2 cellular contexts compared by ENCODE assay signal in genomic region chr11:59614277-59615131, GRCh38.
TF ChIP-seq lines count a peak whose summit lies in the region.

No MANE protein-coding gene starts in this region.

TF ChIP-seq in HEK293T, 16 proteins besides CTCF, POLR2A, EP300 and RAD21 (continued from another document):
- TF ChIP-seq PKNOX1 (IDR thresholded peaks at IDR 0.05) (no peak), SP1 (IDR thresholded peaks at IDR 0.05) (no peak), ARNT (IDR thresholded peaks at IDR 0.05) (no peak), ZNF384 (IDR thresholded peaks at IDR 0.05) (no peak), FOXK2 (IDR thresholded peaks at IDR 0.05) (no peak), LEF1 (IDR thresholded peaks at IDR 0.05; ENCODE audit: borderline replicate concordance) (no peak), ELF4 (IDR thresholded peaks at IDR 0.05) (no peak), BHLHE40 (IDR thresholded peaks at IDR 0.05; ENCODE audit: borderline replicate concordance) (no peak), L3MBTL2 (conservative IDR thresholded peaks at IDR 0.05) (no peak), FOXA1 (IDR thresholded peaks at IDR 0.05) (no peak), FOXM1 (IDR thresholded peaks at IDR 0.05; ENCODE audit: borderline replicate concordance) (no peak)

TF ChIP-seq in K562, 482 proteins besides CTCF, POLR2A, EP300 and RAD21:
- TF ChIP-seq, protein P1, sequence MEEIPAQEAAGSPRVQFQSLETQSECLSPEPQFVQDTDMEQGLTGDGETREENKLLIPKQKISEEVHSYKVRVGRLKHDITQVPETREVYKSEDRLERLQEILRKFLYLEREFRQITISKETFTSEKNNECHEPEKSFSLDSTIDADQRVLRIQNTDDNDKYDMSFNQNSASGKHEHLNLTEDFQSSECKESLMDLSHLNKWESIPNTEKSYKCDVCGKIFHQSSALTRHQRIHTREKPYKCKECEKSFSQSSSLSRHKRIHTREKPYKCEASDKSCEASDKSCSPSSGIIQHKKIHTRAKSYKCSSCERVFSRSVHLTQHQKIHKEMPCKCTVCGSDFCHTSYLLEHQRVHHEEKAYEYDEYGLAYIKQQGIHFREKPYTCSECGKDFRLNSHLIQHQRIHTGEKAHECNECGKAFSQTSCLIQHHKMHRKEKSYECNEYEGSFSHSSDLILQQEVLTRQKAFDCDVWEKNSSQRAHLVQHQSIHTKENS (CRISPR knock-in tag; IDR thresholded peaks at IDR 0.05): no peak
- TF ChIP-seq MYC (IDR thresholded peaks at IDR 0.05; ENCODE audit: low read depth, low read length) (0 out of 2 replicates have a peak, but pooled peaks have one; percentile 30), MYC (CRISPR knock-in tag; IDR thresholded peaks at IDR 0.05; ENCODE audit: borderline replicate concordance, low read depth) (no peak), ELF4 (CRISPR knock-in tag; IDR thresholded peaks at IDR 0.05) (0 out of 2 replicates have a peak, but pooled peaks have one; percentile 55), FOSL1 (tag; conservative IDR thresholded peaks at IDR 0.05) (peak; percentile 37), MNT (conservative IDR thresholded peaks at IDR 0.05) (peak in 1 of 2 experiments; percentile 70; a peak in 3 of 4 replicates), HINFP (tag; conservative IDR thresholded peaks at IDR 0.05; ENCODE audit: low read depth) (no peak), SAP30 (IDR thresholded peaks at IDR 0.05; ENCODE audit: borderline replicate concordance, insufficient read depth, low read depth, low read length, poor library complexity, severe bottlenecking) (peak; percentile 78), EWSR1 (IDR thresholded peaks at IDR 0.05; ENCODE audit: borderline replicate concordance, low read depth, partially characterized antibody) (no peak), ZEB2 (IDR thresholded peaks at IDR 0.05) (no peak), HDAC1 (IDR thresholded peaks at IDR 0.05) (peak in 1 of 2 experiments; percentile 49; a peak in 1 of 4 replicates), ZFPM2 (CRISPR knock-in tag; IDR thresholded peaks at IDR 0.05) (no peak), POLR2AphosphoS5 (IDR thresholded peaks at IDR 0.05; ENCODE audit: control insufficient read depth, insufficient read depth, low read depth, low read length) (0 out of 2 replicates have a peak, but pooled peaks have one; percentile 9), BRD9 (IDR thresholded peaks at IDR 0.05; ENCODE audit: low read depth, partially characterized antibody) (no peak), GATA2 (CRISPR knock-in tag; IDR thresholded peaks at IDR 0.05) (0 out of 2 replicates have a peak, but pooled peaks have one; percentile 15), ATF3 (IDR thresholded peaks at IDR 0.05) (peak; percentile 47), ATF3 (CRISPR knock-in tag; conservative IDR thresholded peaks at IDR 0.05) (0 out of 2 replicates have a peak, but pooled peaks have one; percentile 16), THRB (CRISPR knock-in tag; conservative IDR thresholded peaks at IDR 0.05) (0 out of 2 replicates have a peak, but pooled peaks have one; percentile 31), SPI1 (IDR thresholded peaks at IDR 0.05; ENCODE audit: borderline replicate concordance, low read depth, low read length) (no peak), STAG1 (CRISPR knock-in tag; IDR thresholded peaks at IDR 0.05; ENCODE audit: borderline replicate concordance) (no peak), EP400 (IDR thresholded peaks at IDR 0.05) (peak; percentile 30; the same call in 1 of the 2 replicates), FOXK1 (CRISPR knock-in tag; IDR thresholded peaks at IDR 0.05; ENCODE audit: borderline replicate concordance) (no peak), ZNF785 (CRISPR knock-in tag; IDR thresholded peaks at IDR 0.05) (no peak), KLF1 (tag; IDR thresholded peaks at IDR 0.05) (0 out of 2 replicates have a peak, but pooled peaks have one; percentile 27), MCM7 (IDR thresholded peaks at IDR 0.05) (no peak), ZBTB1 (CRISPR knock-in tag; IDR thresholded peaks at IDR 0.05; ENCODE audit: borderline replicate concordance, low read depth) (no peak), ARID1B (IDR thresholded peaks at IDR 0.05) (no peak), PKNOX1 (IDR thresholded peaks at IDR 0.05) (0 out of 2 replicates have a peak, but pooled peaks have one; percentile 8), HDAC2 (IDR thresholded peaks at IDR 0.05) (0 out of 2 replicates have a peak, but pooled peaks have one; percentile 18)
- TF ChIP-seq, protein P2, sequence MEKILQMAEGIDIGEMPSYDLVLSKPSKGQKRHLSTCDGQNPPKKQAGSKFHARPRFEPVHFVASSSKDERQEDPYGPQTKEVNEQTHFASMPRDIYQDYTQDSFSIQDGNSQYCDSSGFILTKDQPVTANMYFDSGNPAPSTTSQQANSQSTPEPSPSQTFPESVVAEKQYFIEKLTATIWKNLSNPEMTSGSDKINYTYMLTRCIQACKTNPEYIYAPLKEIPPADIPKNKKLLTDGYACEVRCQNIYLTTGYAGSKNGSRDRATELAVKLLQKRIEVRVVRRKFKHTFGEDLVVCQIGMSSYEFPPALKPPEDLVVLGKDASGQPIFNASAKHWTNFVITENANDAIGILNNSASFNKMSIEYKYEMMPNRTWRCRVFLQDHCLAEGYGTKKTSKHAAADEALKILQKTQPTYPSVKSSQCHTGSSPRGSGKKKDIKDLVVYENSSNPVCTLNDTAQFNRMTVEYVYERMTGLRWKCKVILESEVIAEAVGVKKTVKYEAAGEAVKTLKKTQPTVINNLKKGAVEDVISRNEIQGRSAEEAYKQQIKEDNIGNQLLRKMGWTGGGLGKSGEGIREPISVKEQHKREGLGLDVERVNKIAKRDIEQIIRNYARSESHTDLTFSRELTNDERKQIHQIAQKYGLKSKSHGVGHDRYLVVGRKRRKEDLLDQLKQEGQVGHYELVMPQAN (IDR thresholded peaks at IDR 0.05; ENCODE audit: borderline replicate concordance): peak; percentile 67; the same call in 1 of the 2 replicates
- TF ChIP-seq, protein P3, sequence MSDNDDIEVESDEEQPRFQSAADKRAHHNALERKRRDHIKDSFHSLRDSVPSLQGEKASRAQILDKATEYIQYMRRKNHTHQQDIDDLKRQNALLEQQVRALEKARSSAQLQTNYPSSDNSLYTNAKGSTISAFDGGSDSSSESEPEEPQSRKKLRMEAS (CRISPR knock-in tag; IDR thresholded peaks at IDR 0.05): peak; percentile 38; the same call in 1 of the 2 replicates
- TF ChIP-seq, protein P4, sequence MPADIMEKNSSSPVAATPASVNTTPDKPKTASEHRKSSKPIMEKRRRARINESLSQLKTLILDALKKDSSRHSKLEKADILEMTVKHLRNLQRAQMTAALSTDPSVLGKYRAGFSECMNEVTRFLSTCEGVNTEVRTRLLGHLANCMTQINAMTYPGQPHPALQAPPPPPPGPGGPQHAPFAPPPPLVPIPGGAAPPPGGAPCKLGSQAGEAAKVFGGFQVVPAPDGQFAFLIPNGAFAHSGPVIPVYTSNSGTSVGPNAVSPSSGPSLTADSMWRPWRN (IDR thresholded peaks at IDR 0.05; ENCODE audit: low read depth): no peak
- TF ChIP-seq, protein P5, sequence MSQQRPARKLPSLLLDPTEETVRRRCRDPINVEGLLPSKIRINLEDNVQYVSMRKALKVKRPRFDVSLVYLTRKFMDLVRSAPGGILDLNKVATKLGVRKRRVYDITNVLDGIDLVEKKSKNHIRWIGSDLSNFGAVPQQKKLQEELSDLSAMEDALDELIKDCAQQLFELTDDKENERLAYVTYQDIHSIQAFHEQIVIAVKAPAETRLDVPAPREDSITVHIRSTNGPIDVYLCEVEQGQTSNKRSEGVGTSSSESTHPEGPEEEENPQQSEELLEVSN (IDR thresholded peaks at IDR 0.05; ENCODE audit: borderline replicate concordance in 1 of 2, extremely low read depth in 1 of 2, insufficient read depth in 1 of 2, insufficient read length in 1 of 2, low read depth in 1 of 2, low read length in 1 of 2, poor library complexity in 1 of 2, severe bottlenecking in 1 of 2): peak in 1 of 2 experiments; percentile 7
- TF ChIP-seq, protein P6, sequence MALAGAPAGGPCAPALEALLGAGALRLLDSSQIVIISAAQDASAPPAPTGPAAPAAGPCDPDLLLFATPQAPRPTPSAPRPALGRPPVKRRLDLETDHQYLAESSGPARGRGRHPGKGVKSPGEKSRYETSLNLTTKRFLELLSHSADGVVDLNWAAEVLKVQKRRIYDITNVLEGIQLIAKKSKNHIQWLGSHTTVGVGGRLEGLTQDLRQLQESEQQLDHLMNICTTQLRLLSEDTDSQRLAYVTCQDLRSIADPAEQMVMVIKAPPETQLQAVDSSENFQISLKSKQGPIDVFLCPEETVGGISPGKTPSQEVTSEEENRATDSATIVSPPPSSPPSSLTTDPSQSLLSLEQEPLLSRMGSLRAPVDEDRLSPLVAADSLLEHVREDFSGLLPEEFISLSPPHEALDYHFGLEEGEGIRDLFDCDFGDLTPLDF (CRISPR knock-in tag; IDR thresholded peaks at IDR 0.05): 0 out of 2 replicates have a peak, but pooled peaks have one; percentile 34
- TF ChIP-seq, protein P7, sequence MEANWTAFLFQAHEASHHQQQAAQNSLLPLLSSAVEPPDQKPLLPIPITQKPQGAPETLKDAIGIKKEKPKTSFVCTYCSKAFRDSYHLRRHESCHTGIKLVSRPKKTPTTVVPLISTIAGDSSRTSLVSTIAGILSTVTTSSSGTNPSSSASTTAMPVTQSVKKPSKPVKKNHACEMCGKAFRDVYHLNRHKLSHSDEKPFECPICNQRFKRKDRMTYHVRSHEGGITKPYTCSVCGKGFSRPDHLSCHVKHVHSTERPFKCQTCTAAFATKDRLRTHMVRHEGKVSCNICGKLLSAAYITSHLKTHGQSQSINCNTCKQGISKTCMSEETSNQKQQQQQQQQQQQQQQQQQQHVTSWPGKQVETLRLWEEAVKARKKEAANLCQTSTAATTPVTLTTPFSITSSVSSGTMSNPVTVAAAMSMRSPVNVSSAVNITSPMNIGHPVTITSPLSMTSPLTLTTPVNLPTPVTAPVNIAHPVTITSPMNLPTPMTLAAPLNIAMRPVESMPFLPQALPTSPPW (CRISPR knock-in tag; IDR thresholded peaks at IDR 0.05): peak; percentile 15; the same call in 1 of the 2 replicates
